ENCODE assay signal across 8 cellular contexts in genomic region chr17:75784473-75785015, GRCh38. TPM values are rescaled to one million over a fixed set of nuclear protein-coding genes. Genes with fewer than 3 reads are reported as not detected.
DNase-seq lines count a peak whose midpoint lies in the region; ATAC-seq, FAIRE-seq and TF ChIP-seq lines count a peak whose summit lies in the region.

A gene with protein sequence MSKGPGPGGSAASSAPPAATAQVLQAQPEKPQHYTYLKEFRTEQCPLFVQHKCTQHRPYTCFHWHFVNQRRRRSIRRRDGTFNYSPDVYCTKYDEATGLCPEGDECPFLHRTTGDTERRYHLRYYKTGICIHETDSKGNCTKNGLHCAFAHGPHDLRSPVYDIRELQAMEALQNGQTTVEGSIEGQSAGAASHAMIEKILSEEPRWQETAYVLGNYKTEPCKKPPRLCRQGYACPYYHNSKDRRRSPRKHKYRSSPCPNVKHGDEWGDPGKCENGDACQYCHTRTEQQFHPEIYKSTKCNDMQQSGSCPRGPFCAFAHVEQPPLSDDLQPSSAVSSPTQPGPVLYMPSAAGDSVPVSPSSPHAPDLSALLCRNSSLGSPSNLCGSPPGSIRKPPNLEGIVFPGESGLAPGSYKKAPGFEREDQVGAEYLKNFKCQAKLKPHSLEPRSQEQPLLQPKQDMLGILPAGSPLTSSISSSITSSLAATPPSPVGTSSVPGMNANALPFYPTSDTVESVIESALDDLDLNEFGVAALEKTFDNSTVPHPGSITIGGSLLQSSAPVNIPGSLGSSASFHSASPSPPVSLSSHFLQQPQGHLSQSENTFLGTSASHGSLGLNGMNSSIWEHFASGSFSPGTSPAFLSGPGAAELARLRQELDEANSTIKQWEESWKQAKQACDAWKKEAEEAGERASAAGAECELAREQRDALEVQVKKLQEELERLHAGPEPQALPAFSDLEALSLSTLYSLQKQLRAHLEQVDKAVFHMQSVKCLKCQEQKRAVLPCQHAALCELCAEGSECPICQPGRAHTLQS (plus strand): TSS chr17:75784806. CDS start chr17:75784881, 75 bp downstream.

- DNase-seq in Calu3 (peak; percentile 96), OCI-M2 (lab: John Stamatoyannopoulos, UW; ENCODE audit: unreplicated experiment) (peak; percentile 80), activated T-cell treated with anti-CD3 and anti-CD28 coated beads for 24 hours (ENCODE audit: low read depth) (peak; percentile 89), endothelial cell of umbilical vein (ENCODE audit: low read depth, low spot score) (peak; percentile 99), mesothelial cell of epicardium (ENCODE audit: low spot score in 2 of 2, unreplicated experiment in 2 of 2) (peak; percentile 94 to 95)
- peak; percentile 99 for DNase-seq in Jurkat, Clone E6-1 (ENCODE audit: low read depth, low spot score)
- peak; percentile 83 for DNase-seq in stimulated activated CD8-positive, alpha-beta memory T cell treated with anti-CD3 and anti-CD28 coated beads, Interleukin-15, amount 100 ng/mL, for 24 hours (ENCODE audit: low read depth)

- dilution Hi-C loops in endothelial cell of umbilical vein (cut with MboI; ENCODE audit: extremely low pct_ligation_motif_present, low sequenced_read_pairs): no loop called here

- peak within 1 kb of the TSS; percentile 83 for H3K9ac ChIP-seq in endothelial cell of umbilical vein (replicated peaks; ENCODE audit: extremely low read depth, insufficient read depth, low read length)

- peak within 1 kb of the TSS; percentile 99 for H3K4me3 ChIP-seq in Jurkat, Clone E6-1 (ENCODE audit: low read length)
- peak within 1 kb of the TSS in 2 of 3 experiments; percentile 32 to 55 for H3K4me3 ChIP-seq in endothelial cell of umbilical vein (replicated peaks in 1 of 3; ENCODE audit: insufficient read depth in 1 of 3, low read depth in 1 of 3, low read length in 3 of 3)

- FAIRE-seq in endothelial cell of umbilical vein (lab: Jason Lieb, UNC): peak; percentile 98

- H3K27ac ChIP-seq in endothelial cell of umbilical vein (ENCODE audit: insufficient read depth, low read depth, low read length): peak within 1 kb of the TSS; percentile 88

- H3K4me1 Mint-ChIP-seq in Calu3 (ENCODE audit: low read depth, unreplicated experiment) (peaks cover 28% of the 10 kb centered on the region), mesothelial cell of epicardium (peaks cover 44% of the 10 kb centered on the region)

- H3K9me3 Mint-ChIP-seq in Calu3 (ENCODE audit: low read depth, unreplicated experiment) (no peaks in the 10 kb centered on the region), mesothelial cell of epicardium (no peaks in the 10 kb centered on the region)

- H2AFZ ChIP-seq in endothelial cell of umbilical vein (ENCODE audit: low read depth, low read length): peak within 1 kb of the TSS; percentile 24

- no peaks in the 10 kb centered on the region for H4K20me1 ChIP-seq in endothelial cell of umbilical vein (replicated peaks; ENCODE audit: control insufficient read depth, extremely low read depth, insufficient read depth, low read length)

- peaks cover 23% of the 10 kb centered on the region for H3K79me2 ChIP-seq in endothelial cell of umbilical vein (ENCODE audit: control insufficient read depth, insufficient read depth, low read length)

- TF ChIP-seq CTCF in Calu3 (IDR thresholded peaks at IDR 0.05; ENCODE audit: unreplicated experiment) (no peak), endothelial cell of umbilical vein (IDR thresholded peaks at IDR 0.05; ENCODE audit: extremely low read depth in 1 of 2, insufficient read depth in 1 of 2, low read depth in 1 of 2, low read length in 2 of 2) (no peak), mesothelial cell of epicardium (IDR thresholded peaks at IDR 0.05; ENCODE audit: unreplicated experiment) (no peak)

- H3K9me1 ChIP-seq in endothelial cell of umbilical vein (replicated peaks; ENCODE audit: control insufficient read depth, extremely low read depth, insufficient read depth, low read length): no peaks in the 10 kb centered on the region

- peak; percentile 54 for ATAC-seq in GM21717 (IDR thresholded peaks at IDR 0.05; ENCODE audit: unreplicated experiment)

- peak within 1 kb of the TSS; percentile 80 for H3K4me2 ChIP-seq in endothelial cell of umbilical vein (ENCODE audit: insufficient read depth, low read length)

- no peaks in the 10 kb centered on the region for H3K27me3 ChIP-seq in endothelial cell of umbilical vein (ENCODE audit: control insufficient read depth in 2 of 2, insufficient read depth in 2 of 2, low read length in 2 of 2)

- no TSS peak for BruUV-seq in Calu3 (replicated peaks; lab: Mats Ljungman, UMichigan)
- BruUV-seq in endothelial cell of umbilical vein (replicated peaks; lab: Mats Ljungman, UMichigan): no TSS peak

- H3K36me3 Mint-ChIP-seq in Calu3 (ENCODE audit: insufficient read depth, unreplicated experiment) (peaks cover 43% of the 10 kb centered on the region), mesothelial cell of epicardium (peaks cover 2% of the 10 kb centered on the region)

- H3K4me3 Mint-ChIP-seq in Calu3 (ENCODE audit: low read depth, unreplicated experiment) (peak within 1 kb of the TSS; percentile 84), mesothelial cell of epicardium (peak within 1 kb of the TSS; percentile 79)

- POLR2A ChIA-PET in endothelial cell of umbilical vein (lab: Charles Lee): interaction anchor here (1.4 kb wide), 1 partner anchor 9 kb away, joined by 5 read pairs; no protein-coding TSS in a partner anchor

- no peaks in the 10 kb centered on the region for H3K9me3 ChIP-seq in endothelial cell of umbilical vein (replicated peaks; ENCODE audit: control insufficient read depth, insufficient read depth, low read length)

- H3K27me3 Mint-ChIP-seq in Calu3 (ENCODE audit: unreplicated experiment) (peaks cover 7% of the 10 kb centered on the region), mesothelial cell of epicardium (ENCODE audit: low read depth) (peaks cover 1% of the 10 kb centered on the region)

- H3K27ac Mint-ChIP-seq in Calu3 (ENCODE audit: unreplicated experiment): peak within 1 kb of the TSS; percentile 96
- peak within 1 kb of the TSS; percentile 99 for H3K27ac Mint-ChIP-seq in mesothelial cell of epicardium

- peaks cover 29% of the 10 kb centered on the region for H3K4me1 ChIP-seq in endothelial cell of umbilical vein (ENCODE audit: control insufficient read depth, extremely low read depth, insufficient read depth, low read length)

- no peaks in the 10 kb centered on the region for H3K36me3 ChIP-seq in endothelial cell of umbilical vein (ENCODE audit: control insufficient read depth in 2 of 2, extremely low read depth in 1 of 2, insufficient read depth in 2 of 2, low read length in 2 of 2)

- CTCF ChIA-PET in Calu3 (lab: Charles Lee): interaction anchor here (0.6 to 1.5 kb wide), 5 partner anchors 11 to 1503 kb away, joined by 3 to 6 read pairs (median 3); no protein-coding TSS in a partner anchor
- CTCF ChIA-PET in endothelial cell of umbilical vein (lab: Charles Lee): interaction anchor here (1.2 to 5.7 kb wide), 7 partner anchors 11 to 156 kb away, joined by 3 to 73 read pairs (median 8); partner anchors contain the start of gene FBF1

- TF ChIP-seq POLR2A in endothelial cell of umbilical vein (IDR thresholded peaks at IDR 0.05; ENCODE audit: low read depth, low read length): peak; percentile 9

- intact Hi-C loops in Calu3 (cut with micrococcal nuclease; ENCODE audit: unreplicated experiment): loop anchor here (5.0 kb wide), 1 partner anchor 93 kb away; the partner anchor contains the start of gene TRIM47
- intact Hi-C loops in endothelial cell of umbilical vein (cut with micrococcal nuclease): loop anchor here (1.0 to 2.0 kb wide), 4 partner anchors 70 to 194 kb away; partner anchors contain the start of genes ACOX1, TEN1 and WBP2

TF ChIP-seq in endothelial cell of umbilical vein, 7 proteins besides CTCF, POLR2A, EP300 and RAD21:
- TF ChIP-seq FOS (IDR thresholded peaks at IDR 0.05; ENCODE audit: borderline replicate concordance, insufficient read depth, low read length): no peak
- TF ChIP-seq GATA2 (IDR thresholded peaks at IDR 0.05; ENCODE audit: insufficient read depth, insufficient read length, low read depth, low read length): no peak
- no peak for TF ChIP-seq JUN (IDR thresholded peaks at IDR 0.05; ENCODE audit: borderline replicate concordance, insufficient read depth, insufficient read length, low read depth)
- TF ChIP-seq, protein P1, sequence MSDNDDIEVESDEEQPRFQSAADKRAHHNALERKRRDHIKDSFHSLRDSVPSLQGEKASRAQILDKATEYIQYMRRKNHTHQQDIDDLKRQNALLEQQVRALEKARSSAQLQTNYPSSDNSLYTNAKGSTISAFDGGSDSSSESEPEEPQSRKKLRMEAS (IDR thresholded peaks at IDR 0.05; ENCODE audit: insufficient read depth, insufficient read length): no peak
- no peak for TF ChIP-seq EZH2 (IDR thresholded peaks at IDR 0.05; ENCODE audit: borderline replicate concordance, low read depth, low read length, severe bottlenecking)
- TF ChIP-seq MYC (IDR thresholded peaks at IDR 0.05; ENCODE audit: low read depth, low read length): no peak
- TF ChIP-seq POLR2AphosphoS5 (IDR thresholded peaks at IDR 0.05; ENCODE audit: insufficient read depth, low read depth, low read length): no peak

RNA-seq across cellular contexts. Expression of the gene that starts here (rescaled TPM):
- total RNA-seq in Calu3 (2022) (26.0 and 29.7 TPM in 2 replicates), endothelial cell of umbilical vein (23.2 and 25.9 TPM in 2 replicates), mesothelial cell of epicardium (63.4 to 66.4 TPM (median 65.4 TPM) in 3 replicates)
- polyA plus RNA-seq in Jurkat, Clone E6-1 (2012; ENCODE audit: insufficient read depth, insufficient read length): 43.6 TPM
- polyA plus RNA-seq in endothelial cell of umbilical vein: 16.0 and 18.0 TPM in 2 replicates
- 11.7 and 12.6 TPM in 2 replicates for polyA plus RNA-seq in endothelial cell of umbilical vein (2011; cell fraction: cytosol; rRNA removed)
- 36.1 and 39.0 TPM in 2 replicates for polyA plus RNA-seq in endothelial cell of umbilical vein (2011; cell fraction: nucleus; rRNA removed)
- polyA plus RNA-seq in endothelial cell of umbilical vein (2012): 12.7 and 14.2 TPM in 2 replicates
- polyA minus RNA-seq in endothelial cell of umbilical vein: 29.5 and 43.8 TPM in 2 replicates
- polyA minus RNA-seq in endothelial cell of umbilical vein (2011; cell fraction: cytosol; rRNA and poly(A)+ RNA removed): 8.2 TPM
- polyA minus RNA-seq in endothelial cell of umbilical vein (2011; cell fraction: nucleus; rRNA and poly(A)+ RNA removed): 62.6 and 83.0 TPM in 2 replicates

Comparison
In these comparisons a context has a peak if more than half of its experiments do, and no peak if none do; other contexts are left out.
1. Peak in every context shown above with its lines: DNase-seq, ATAC-seq, H3K4me3 ChIP-seq and H3K27ac ChIP-seq.